ENCODE assay signal across 1 cellular context in the genomic region with DNA sequence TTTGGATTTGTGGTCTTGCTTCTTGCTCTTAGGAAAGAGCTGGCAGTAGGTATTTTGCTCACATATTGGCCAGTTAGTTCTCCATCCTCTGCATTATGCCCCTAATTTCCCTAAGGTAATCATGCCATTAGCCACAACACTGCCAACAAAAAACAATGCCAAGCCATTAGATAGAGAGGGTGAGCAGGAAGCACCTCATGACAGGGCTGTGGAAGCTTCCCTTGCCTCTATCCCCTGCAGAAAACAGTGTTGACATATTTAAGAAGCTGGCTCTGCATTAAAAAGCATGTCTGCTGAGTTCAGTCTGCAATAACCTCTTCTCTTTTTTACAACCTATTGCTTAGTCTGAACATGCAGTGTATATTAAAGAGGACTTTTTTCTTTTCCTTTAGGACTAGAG.
TF ChIP-seq lines count a peak whose summit lies in the region.

No MANE protein-coding gene starts in this region.

TF ChIP-seq in GM23338, 12 proteins besides CTCF, POLR2A, EP300 and RAD21 (continued from another document):
- TF ChIP-seq, protein P1, sequence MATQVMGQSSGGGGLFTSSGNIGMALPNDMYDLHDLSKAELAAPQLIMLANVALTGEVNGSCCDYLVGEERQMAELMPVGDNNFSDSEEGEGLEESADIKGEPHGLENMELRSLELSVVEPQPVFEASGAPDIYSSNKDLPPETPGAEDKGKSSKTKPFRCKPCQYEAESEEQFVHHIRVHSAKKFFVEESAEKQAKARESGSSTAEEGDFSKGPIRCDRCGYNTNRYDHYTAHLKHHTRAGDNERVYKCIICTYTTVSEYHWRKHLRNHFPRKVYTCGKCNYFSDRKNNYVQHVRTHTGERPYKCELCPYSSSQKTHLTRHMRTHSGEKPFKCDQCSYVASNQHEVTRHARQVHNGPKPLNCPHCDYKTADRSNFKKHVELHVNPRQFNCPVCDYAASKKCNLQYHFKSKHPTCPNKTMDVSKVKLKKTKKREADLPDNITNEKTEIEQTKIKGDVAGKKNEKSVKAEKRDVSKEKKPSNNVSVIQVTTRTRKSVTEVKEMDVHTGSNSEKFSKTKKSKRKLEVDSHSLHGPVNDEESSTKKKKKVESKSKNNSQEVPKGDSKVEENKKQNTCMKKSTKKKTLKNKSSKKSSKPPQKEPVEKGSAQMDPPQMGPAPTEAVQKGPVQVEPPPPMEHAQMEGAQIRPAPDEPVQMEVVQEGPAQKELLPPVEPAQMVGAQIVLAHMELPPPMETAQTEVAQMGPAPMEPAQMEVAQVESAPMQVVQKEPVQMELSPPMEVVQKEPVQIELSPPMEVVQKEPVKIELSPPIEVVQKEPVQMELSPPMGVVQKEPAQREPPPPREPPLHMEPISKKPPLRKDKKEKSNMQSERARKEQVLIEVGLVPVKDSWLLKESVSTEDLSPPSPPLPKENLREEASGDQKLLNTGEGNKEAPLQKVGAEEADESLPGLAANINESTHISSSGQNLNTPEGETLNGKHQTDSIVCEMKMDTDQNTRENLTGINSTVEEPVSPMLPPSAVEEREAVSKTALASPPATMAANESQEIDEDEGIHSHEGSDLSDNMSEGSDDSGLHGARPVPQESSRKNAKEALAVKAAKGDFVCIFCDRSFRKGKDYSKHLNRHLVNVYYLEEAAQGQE (IDR thresholded peaks at IDR 0.05; ENCODE audit: unreplicated experiment) = no peak
- TF ChIP-seq NANOG (IDR thresholded peaks at IDR 0.05; ENCODE audit: borderline replicate concordance) (no peak), EZH2phosphoT487 (IDR thresholded peaks at IDR 0.05; ENCODE audit: unreplicated experiment) (no peak), JUNB (IDR thresholded peaks at IDR 0.05; ENCODE audit: unreplicated experiment) (no peak)
- TF ChIP-seq, protein P2, sequence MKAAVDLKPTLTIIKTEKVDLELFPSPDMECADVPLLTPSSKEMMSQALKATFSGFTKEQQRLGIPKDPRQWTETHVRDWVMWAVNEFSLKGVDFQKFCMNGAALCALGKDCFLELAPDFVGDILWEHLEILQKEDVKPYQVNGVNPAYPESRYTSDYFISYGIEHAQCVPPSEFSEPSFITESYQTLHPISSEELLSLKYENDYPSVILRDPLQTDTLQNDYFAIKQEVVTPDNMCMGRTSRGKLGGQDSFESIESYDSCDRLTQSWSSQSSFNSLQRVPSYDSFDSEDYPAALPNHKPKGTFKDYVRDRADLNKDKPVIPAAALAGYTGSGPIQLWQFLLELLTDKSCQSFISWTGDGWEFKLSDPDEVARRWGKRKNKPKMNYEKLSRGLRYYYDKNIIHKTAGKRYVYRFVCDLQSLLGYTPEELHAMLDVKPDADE (IDR thresholded peaks at IDR 0.05) = no peak
